In genomic region chr6:11575408-11576033, GRCh38 we compare ENCODE assay signal across 8 cellular contexts. TPM values are rescaled to one million over a fixed set of nuclear protein-coding genes. Genes with fewer than 3 reads are reported as not detected.
DNase-seq lines count a peak whose midpoint lies in the region; ATAC-seq, FAIRE-seq and TF ChIP-seq lines count a peak whose summit lies in the region.

No MANE protein-coding gene starts in this region.

- no peaks in the 10 kb centered on the region for H3K9me3 Mint-ChIP-seq in activated T-helper 17 cell treated with anti-CD3 and anti-CD28 coated beads, Interleukin-2, amount 50 U/mL, for 72 hours

- H3K27ac ChIP-seq in PC-9, result no peak overlapping the region
- H3K27ac ChIP-seq in osteoblast (ENCODE audit: low read depth, low read length), result no peak overlapping the region

- H3F3A ChIP-seq in PC-9 (ENCODE audit: insufficient read depth, low read depth), result no peaks in the 10 kb centered on the region

- H3K4me3 ChIP-seq in PC-9 (no peak overlapping the region), osteoblast (ENCODE audit: insufficient read depth, low read length) (peak overlapping the region; percentile 34)

- FAIRE-seq in G401.6 (lab: Jason Lieb, UNC), result peak; percentile 95
- peak; percentile 97 for FAIRE-seq in HTR-8/SVneo (lab: Jason Lieb, UNC)

- no peak overlapping the region for H3K4me3 Mint-ChIP-seq in activated T-helper 17 cell treated with anti-CD3 and anti-CD28 coated beads, Interleukin-2, amount 50 U/mL, for 72 hours

- no peaks in the 10 kb centered on the region for H3K27me3 Mint-ChIP-seq in activated T-helper 17 cell treated with anti-CD3 and anti-CD28 coated beads, Interleukin-2, amount 50 U/mL, for 72 hours

- no TSS peak for BruUV-seq in PC-9 (replicated peaks; lab: Mats Ljungman, UMichigan)

- H3K9me3 ChIP-seq in PC-9 (ENCODE audit: insufficient read depth, low read depth), result no peaks in the 10 kb centered on the region
- H3K9me3 ChIP-seq in osteoblast (ENCODE audit: low read depth, low read length), result no peaks in the 10 kb centered on the region

- POLR2A ChIA-PET in PC-9 (lab: Charles Lee; ENCODE audit: unreplicated experiment), result interaction anchor here (0.6 kb wide), 1 partner anchor 13 kb away, joined by 8 read pairs; no protein-coding TSS in a partner anchor

- intact Hi-C loops in PC-9 (cut with micrococcal nuclease; ENCODE audit: unreplicated experiment), result loop anchor here (1.0 to 10.0 kb wide), 7 partner anchors 79 to 1097 kb away; no protein-coding TSS in a partner anchor

- peak overlapping the region; percentile 40; the same call in 1 of the 2 replicates for H2AFZ ChIP-seq in PC-9
- peak overlapping the region; percentile 58 for H2AFZ ChIP-seq in osteoblast (ENCODE audit: low read length)

- H3K4me1 ChIP-seq in PC-9 (replicated peaks; ENCODE audit: insufficient read depth) (peaks cover 3% of the 10 kb centered on the region), osteoblast (ENCODE audit: insufficient read depth, low read length) (no peaks in the 10 kb centered on the region)

- H3K4me2 ChIP-seq in PC-9 (peak overlapping the region; percentile 33), osteoblast (ENCODE audit: insufficient read depth, low read length) (peak overlapping the region; percentile 64)

- TF ChIP-seq CTCF in PC-9 (conservative IDR thresholded peaks at IDR 0.05), result peak; percentile 99
- peak; percentile 97 for TF ChIP-seq CTCF in osteoblast (IDR thresholded peaks at IDR 0.05; ENCODE audit: extremely low read depth, low read depth, low read length)

- no peaks in the 10 kb centered on the region for H3K36me3 Mint-ChIP-seq in activated T-helper 17 cell treated with anti-CD3 and anti-CD28 coated beads, Interleukin-2, amount 50 U/mL, for 72 hours (ENCODE audit: low read depth)

- peak; percentile 89 for ATAC-seq in GM21526 (IDR thresholded peaks at IDR 0.05; ENCODE audit: low FRiP score, unreplicated experiment)
- peak; percentile 91 for ATAC-seq in activated T-helper 17 cell treated with anti-CD3 and anti-CD28 coated beads, Interleukin-2, amount 50 U/mL, for 72 hours (replicated peaks)

- no peak overlapping the region for H3K27ac Mint-ChIP-seq in activated T-helper 17 cell treated with anti-CD3 and anti-CD28 coated beads, Interleukin-2, amount 50 U/mL, for 72 hours

- H3K36me3 ChIP-seq in PC-9 (ENCODE audit: low read depth), result no peaks in the 10 kb centered on the region
- no peaks in the 10 kb centered on the region for H3K36me3 ChIP-seq in osteoblast (ENCODE audit: insufficient read depth, low read length)

- H3K27me3 ChIP-seq in PC-9 (ENCODE audit: insufficient read depth, low read depth) (no peaks in the 10 kb centered on the region), osteoblast (ENCODE audit: insufficient read depth, low read length) (no peaks in the 10 kb centered on the region)

- H3K79me2 ChIP-seq in PC-9 (ENCODE audit: low read depth), result no peaks in the 10 kb centered on the region
- no peaks in the 10 kb centered on the region for H3K79me2 ChIP-seq in osteoblast (ENCODE audit: insufficient read depth, low read length)

- H3K9me2 ChIP-seq in PC-9 (ENCODE audit: insufficient read depth), result no peaks in the 10 kb centered on the region

- DNase-seq in HTR-8/SVneo (ENCODE audit: insufficient read length, low spot score), result peak; percentile 57
- DNase-seq in PC-9, result peak; percentile 75 to 86
- DNase-seq in foreskin melanocyte, result peak; percentile 57
- no peak for DNase-seq in osteoblast (ENCODE audit: insufficient read length, low spot score, missing footprints)
- no peak for DNase-seq in mesenteric fat pad (ENCODE audit: low spot score)

- no peaks in the 10 kb centered on the region for H3K4me1 Mint-ChIP-seq in activated T-helper 17 cell treated with anti-CD3 and anti-CD28 coated beads, Interleukin-2, amount 50 U/mL, for 72 hours

- CTCF ChIA-PET in PC-9 (lab: Charles Lee), result interaction anchor here (0.6 to 1.2 kb wide), 8 partner anchors 8 to 1096 kb away, joined by 3 to 6 read pairs (median 4); no protein-coding TSS in a partner anchor

- H4K20me1 ChIP-seq in PC-9 (ENCODE audit: insufficient read depth) (no peaks in the 10 kb centered on the region; the same call in 1 of the 2 replicates), osteoblast (ENCODE audit: insufficient read depth, low read length) (no peaks in the 10 kb centered on the region)

RNA-seq across cellular contexts. Expression of gene TMEM170B, which starts 38.0 kb away (rescaled TPM):
- total RNA-seq in PC-9 (2021), result 3.5 and 3.9 TPM in 2 replicates
- total RNA-seq in activated T-helper 17 cell treated with anti-CD3 and anti-CD28 coated beads, Interleukin-2, amount 50 U/mL, for 72 hours, result under 1 TPM; 0.69 TPM
- 3.8 and 4.0 TPM in 2 replicates for total RNA-seq in osteoblast
- total RNA-seq in mesenteric fat pad, result 13.5 TPM

Comparison
In these comparisons a context has a peak if more than half of its experiments do, and no peak if none do; other contexts are left out.
1. DNase-seq: peak in HTR-8/SVneo (single experiment), PC-9 (2 of 2) and foreskin melanocyte (single experiment); none in osteoblast (single experiment) and mesenteric fat pad (single experiment).